ENCODE assay signal across 2 cellular contexts in genomic region chr22:29842172-29842571, GRCh38.
TF ChIP-seq lines count a peak whose summit lies in the region.

No MANE protein-coding gene starts in this region.

TF ChIP-seq in SK-N-SH, 30 proteins besides CTCF, POLR2A, EP300 and RAD21:
- no peak for TF ChIP-seq RFX5 (IDR thresholded peaks at IDR 0.05; ENCODE audit: low read length)
- TF ChIP-seq NRF1 (IDR thresholded peaks at IDR 0.05; ENCODE audit: low read depth, low read length), result no peak
- no peak for TF ChIP-seq POLR2AphosphoS5 (IDR thresholded peaks at IDR 0.05; ENCODE audit: low read depth, low read length)
- no peak for TF ChIP-seq IRF3 (IDR thresholded peaks at IDR 0.05; ENCODE audit: low read depth, low read length)
TF ChIP-seq in SK-N-SH: peak in this region for 0.

TF ChIP-seq in SK-N-SH treated with all-trans-retinoic acid at 6 μM for 48 hours, 23 proteins besides CTCF, POLR2A, EP300 and RAD21:
- TF ChIP-seq ZFP3 (CRISPR knock-in tag; IDR thresholded peaks at IDR 0.05) (no peak), CSDC2 (CRISPR knock-in tag; IDR thresholded peaks at IDR 0.05) (no peak), CSRNP3 (CRISPR knock-in tag; IDR thresholded peaks at IDR 0.05) (no peak), ZFP30 (CRISPR knock-in tag; IDR thresholded peaks at IDR 0.05) (no peak), PPARA (CRISPR knock-in tag; IDR thresholded peaks at IDR 0.05; ENCODE audit: borderline replicate concordance) (no peak), ZNF70 (CRISPR knock-in tag; IDR thresholded peaks at IDR 0.05) (no peak), ESRRG (CRISPR knock-in tag; IDR thresholded peaks at IDR 0.05) (no peak), POU6F1 (CRISPR knock-in tag; IDR thresholded peaks at IDR 0.05; ENCODE audit: borderline replicate concordance, low read depth) (no peak), SNAI2 (CRISPR knock-in tag; IDR thresholded peaks at IDR 0.05) (no peak), ARNTL (CRISPR knock-in tag; IDR thresholded peaks at IDR 0.05; ENCODE audit: borderline replicate concordance, low read depth) (no peak), ZC3H10 (CRISPR knock-in tag; IDR thresholded peaks at IDR 0.05) (no peak), TSHZ2 (CRISPR knock-in tag; IDR thresholded peaks at IDR 0.05) (no peak), TCF4 (CRISPR knock-in tag; IDR thresholded peaks at IDR 0.05; ENCODE audit: borderline replicate concordance) (no peak), TOX (CRISPR knock-in tag; IDR thresholded peaks at IDR 0.05; ENCODE audit: borderline replicate concordance) (no peak), GLIS3 (CRISPR knock-in tag; IDR thresholded peaks at IDR 0.05) (no peak), ISL1 (CRISPR knock-in tag; IDR thresholded peaks at IDR 0.05) (no peak)
- TF ChIP-seq, protein P1, sequence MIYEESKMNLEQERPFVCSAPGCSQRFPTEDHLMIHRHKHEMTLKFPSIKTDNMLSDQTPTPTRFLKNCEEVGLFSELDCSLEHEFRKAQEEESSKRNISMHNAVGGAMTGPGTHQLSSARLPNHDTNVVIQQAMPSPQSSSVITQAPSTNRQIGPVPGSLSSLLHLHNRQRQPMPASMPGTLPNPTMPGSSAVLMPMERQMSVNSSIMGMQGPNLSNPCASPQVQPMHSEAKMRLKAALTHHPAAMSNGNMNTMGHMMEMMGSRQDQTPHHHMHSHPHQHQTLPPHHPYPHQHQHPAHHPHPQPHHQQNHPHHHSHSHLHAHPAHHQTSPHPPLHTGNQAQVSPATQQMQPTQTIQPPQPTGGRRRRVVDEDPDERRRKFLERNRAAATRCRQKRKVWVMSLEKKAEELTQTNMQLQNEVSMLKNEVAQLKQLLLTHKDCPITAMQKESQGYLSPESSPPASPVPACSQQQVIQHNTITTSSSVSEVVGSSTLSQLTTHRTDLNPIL (CRISPR knock-in tag; IDR thresholded peaks at IDR 0.05; ENCODE audit: low read depth), result no peak
- TF ChIP-seq, protein P2, sequence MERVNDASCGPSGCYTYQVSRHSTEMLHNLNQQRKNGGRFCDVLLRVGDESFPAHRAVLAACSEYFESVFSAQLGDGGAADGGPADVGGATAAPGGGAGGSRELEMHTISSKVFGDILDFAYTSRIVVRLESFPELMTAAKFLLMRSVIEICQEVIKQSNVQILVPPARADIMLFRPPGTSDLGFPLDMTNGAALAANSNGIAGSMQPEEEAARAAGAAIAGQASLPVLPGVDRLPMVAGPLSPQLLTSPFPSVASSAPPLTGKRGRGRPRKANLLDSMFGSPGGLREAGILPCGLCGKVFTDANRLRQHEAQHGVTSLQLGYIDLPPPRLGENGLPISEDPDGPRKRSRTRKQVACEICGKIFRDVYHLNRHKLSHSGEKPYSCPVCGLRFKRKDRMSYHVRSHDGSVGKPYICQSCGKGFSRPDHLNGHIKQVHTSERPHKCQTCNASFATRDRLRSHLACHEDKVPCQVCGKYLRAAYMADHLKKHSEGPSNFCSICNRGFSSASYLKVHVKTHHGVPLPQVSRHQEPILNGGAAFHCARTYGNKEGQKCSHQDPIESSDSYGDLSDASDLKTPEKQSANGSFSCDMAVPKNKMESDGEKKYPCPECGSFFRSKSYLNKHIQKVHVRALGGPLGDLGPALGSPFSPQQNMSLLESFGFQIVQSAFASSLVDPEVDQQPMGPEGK (CRISPR knock-in tag; IDR thresholded peaks at IDR 0.05; ENCODE audit: borderline replicate concordance), result no peak
